Comparison of ENCODE assay signal across 8 cellular contexts in genomic region chr6:19851273-19852089, GRCh38. TPM values are rescaled to one million over a fixed set of nuclear protein-coding genes. Genes with fewer than 3 reads are reported as not detected.
A peak's percentile ranks its signal among the peaks of the same experiment; 100 is the strongest.
DNase-seq lines count a peak whose midpoint lies in the region; ATAC-seq and TF ChIP-seq lines count a peak whose summit lies in the region.

No MANE protein-coding gene starts in this region.

- H3K36me3 Mint-ChIP-seq in effector memory CD8-positive, alpha-beta T cell (ENCODE audit: insufficient read depth), result no peaks in the 10 kb centered on the region

- peak; percentile 82 for DNase-seq in EH (ENCODE audit: low read depth)
- DNase-seq in HS-5 (ENCODE audit: low read depth), result peak; percentile 25
- DNase-seq in NCI-H748 (lab: John Stamatoyannopoulos, UW; ENCODE audit: unreplicated experiment), result peak; percentile 95
- DNase-seq in choroid plexus epithelial cell (ENCODE audit: low read depth), result peak; percentile 92
- peak in 1 of 2 donors; percentile 7 for DNase-seq in left colon
- DNase-seq in upper lobe of right lung, result no peak
- no peak for DNase-seq in effector memory CD8-positive, alpha-beta T cell
- no peak for DNase-seq in effector CD4-positive, alpha-beta T cell

- peaks cover 0 to 4% of the 10 kb centered on the region in 2 donors for H3K27me3 Mint-ChIP-seq in effector memory CD8-positive, alpha-beta T cell

- TF ChIP-seq CTCF in choroid plexus epithelial cell (conservative IDR thresholded peaks at IDR 0.05; ENCODE audit: low read depth, low read length) (peak; percentile 99), upper lobe of right lung (IDR thresholded peaks at IDR 0.05) (peak; percentile 82)

- no peaks in the 10 kb centered on the region for H3K36me3 ChIP-seq in upper lobe of right lung

- ATAC-seq in left colon (peak; percentile 93), upper lobe of right lung (peak; percentile 94)
- no peak for ATAC-seq in effector memory CD8-positive, alpha-beta T cell (replicated peaks)

- no peaks in the 10 kb centered on the region for H3K9me3 ChIP-seq in upper lobe of right lung

- H3K4me3 ChIP-seq in choroid plexus epithelial cell (ENCODE audit: low read depth, low read length), result peak overlapping the region; percentile 30
- H3K4me3 ChIP-seq in upper lobe of right lung, result no peak overlapping the region

- intact Hi-C loops in left colon (cut with DNase I, micrococcal nuclease), result loop anchor here in 1 of 2 donors (10.0 kb wide), 1 partner anchor 1257 kb away; no protein-coding TSS in a partner anchor
- intact Hi-C loops in upper lobe of right lung (cut with DNase I), result no loop called here

- H3K4me3 Mint-ChIP-seq in effector memory CD8-positive, alpha-beta T cell, result no peak overlapping the region

- no peak overlapping the region for H3K27ac ChIP-seq in upper lobe of right lung

- no peaks in the 10 kb centered on the region for H3K27me3 ChIP-seq in upper lobe of right lung

- H3K4me1 ChIP-seq in upper lobe of right lung, result peaks cover 4% of the 10 kb centered on the region

- no peak overlapping the region for H3K27ac Mint-ChIP-seq in effector memory CD8-positive, alpha-beta T cell

- no peaks in the 10 kb centered on the region for H3K4me1 Mint-ChIP-seq in effector memory CD8-positive, alpha-beta T cell (ENCODE audit: low read depth in 2 of 2)

- peaks cover 0 to 5% of the 10 kb centered on the region in 2 donors for H3K9me3 Mint-ChIP-seq in effector memory CD8-positive, alpha-beta T cell

RNA-seq across cellular contexts. Expression of gene ID4, which starts 14.3 kb away (rescaled TPM):
- total RNA-seq in left colon (1 to 10 TPM; 2.8 to 7.1 TPM), upper lobe of right lung (35.2 TPM)

Comparison
In these comparisons a context has a peak if more than half of its experiments do, and no peak if none do; other contexts are left out.
1. DNase-seq: peak in EH (single experiment), HS-5 (single experiment), NCI-H748 (single experiment) and choroid plexus epithelial cell (single experiment); none in upper lobe of right lung (single experiment), effector memory CD8-positive, alpha-beta T cell (0 of 3) and effector CD4-positive, alpha-beta T cell (single experiment).